ENCODE assay signal across 8 cellular contexts in genomic region chr12:128823916-128824839, GRCh38. TPM values are rescaled to one million over a fixed set of nuclear protein-coding genes. Genes with fewer than 3 reads are reported as not detected.
A peak's percentile ranks its signal among the peaks of the same experiment; 100 is the strongest.
DNase-seq lines count a peak whose midpoint lies in the region; ATAC-seq and TF ChIP-seq lines count a peak whose summit lies in the region.

SLC15A4 (minus strand) TSS chr12:128823958; CDS start chr12:128823943, 15 bp downstream.

- DNase-seq in AG04450 (ENCODE audit: low read depth, low spot score), result peak; percentile 63
- peak; percentile 96 for DNase-seq in NCI-H2196 (lab: John Stamatoyannopoulos, UW; ENCODE audit: unreplicated experiment)
- DNase-seq in T47D (ENCODE audit: low read depth in 1 of 2, low spot score in 1 of 2), result peak; percentile 97 to 100

- in situ Hi-C loops in T47D (cut with HindIII; ENCODE audit: low pct_unique_long_range_greater_than_20kb, low sequenced_read_pairs), result no loop called here

- TF ChIP-seq CTCF in AG04450 (IDR thresholded peaks at IDR 0.05; ENCODE audit: low read depth, low read length) (peak; percentile 24; the same call in 1 of the 2 replicates), VCaP (conservative IDR thresholded peaks at IDR 0.05) (peak; percentile 13; the same call in 1 of the 2 replicates)

- H3K27ac ChIP-seq in AG04450 (ENCODE audit: low read depth, low read length) (peak within 1 kb of the TSS; percentile 77), VCaP (peak within 1 kb of the TSS; percentile 89), skeletal muscle tissue (ENCODE audit: low read depth, low read length) (peak within 1 kb of the TSS; percentile 90)

- ATAC-seq in GM18873 (IDR thresholded peaks at IDR 0.05; ENCODE audit: low FRiP score, unreplicated experiment) (peak; percentile 81), HG03135 (IDR thresholded peaks at IDR 0.05; ENCODE audit: unreplicated experiment) (peak; percentile 82)

- peaks cover 0 to 5% (median 2%) of the 10 kb centered on the region in 3 donors for H3K36me3 ChIP-seq in skeletal muscle tissue (ENCODE audit: control insufficient read depth in 3 of 3, insufficient read depth in 3 of 3, low read length in 3 of 3)

- POLR2A ChIA-PET in AG04450 (lab: Yijun Ruan, JAX), result interaction anchor here (0.7 kb wide), 2 partner anchors 41 to 57 kb away, joined by 3 read pairs; no protein-coding TSS in a partner anchor

- CTCF ChIA-PET in AG04450 (lab: Charles Lee), result no interaction called here

- H3K9me3 ChIP-seq in AG04450 (ENCODE audit: control insufficient read depth, insufficient read depth, low read length) (peaks cover 3% of the 10 kb centered on the region; the same call in 1 of the 2 replicates), iPS-18c (ENCODE audit: control insufficient read depth, insufficient read depth, low read length) (no peaks in the 10 kb centered on the region), skeletal muscle tissue (ENCODE audit: control insufficient read depth in 3 of 3, low read length in 3 of 3) (no peaks in the 10 kb centered on the region)

- H3K4me1 ChIP-seq in skeletal muscle tissue (ENCODE audit: control insufficient read depth in 3 of 3, insufficient read depth in 3 of 3, low read length in 3 of 3), result peaks cover 39 to 44% (median 41%) of the 10 kb centered on the region in 3 donors

- H3K4me3 ChIP-seq in AG04450 (ENCODE audit: low read depth, low read length) (peak within 1 kb of the TSS; percentile 98), iPS-18c (ENCODE audit: insufficient read depth, low read depth, low read length) (peak within 1 kb of the TSS; percentile 92), skeletal muscle tissue (ENCODE audit: low read length in 3 of 3) (peak within 1 kb of the TSS; percentile 92 to 94 (median 92))

- no peaks in the 10 kb centered on the region for H3K27me3 ChIP-seq in AG04450 (ENCODE audit: control insufficient read depth, insufficient read depth, low read length)
- H3K27me3 ChIP-seq in skeletal muscle tissue (ENCODE audit: control insufficient read depth in 3 of 3, insufficient read depth in 3 of 3, low read length in 3 of 3), result no peaks in the 10 kb centered on the region

- peak within 1 kb of the TSS; percentile 88 to 97 (median 94) for H3K9ac ChIP-seq in skeletal muscle tissue (ENCODE audit: low read depth in 1 of 3, low read length in 3 of 3)

RNA-seq across cellular contexts. Expression of gene SLC15A4, which starts in this region (rescaled TPM):
- polyA plus RNA-seq in AG04450 (2011; rRNA removed), result 19.0 and 21.2 TPM in 2 replicates
- polyA minus RNA-seq in AG04450 (2011; rRNA and poly(A)+ RNA removed), result 33.1 and 42.5 TPM in 2 replicates
- 35.0 TPM for total RNA-seq in skeletal muscle tissue

Comparison
In these comparisons a context has a peak if more than half of its experiments do, and no peak if none do; other contexts are left out.
1. Peak in every context shown above with its lines: DNase-seq, ATAC-seq, H3K4me3 ChIP-seq and H3K27ac ChIP-seq.